ENCODE assay signal across 1 cellular context in genomic region chr20:63567382-63568169, GRCh38.
TF ChIP-seq lines count a peak whose summit lies in the region.

No MANE protein-coding gene starts in this region.

TF ChIP-seq in GM23338, 12 proteins besides CTCF, POLR2A, EP300 and RAD21 (continued from another document):
- no peak for TF ChIP-seq ZNF462 (CRISPR knock-in tag; IDR thresholded peaks at IDR 0.05)
- TF ChIP-seq STAT1 (IDR thresholded peaks at IDR 0.05; ENCODE audit: unreplicated experiment) = no peak
